In genomic region chr2:29261003-29261402, GRCh38 we compare ENCODE assay signal across 13 cellular contexts.
"Had no signal": no experiment of that assay in that cellular context is flagged by ENCODE, and none has a peak within 500 bp of the region (broad histone marks: within the 10 kb centered on the region; RNA-seq: fewer than 3 reads in every experiment).

No MANE protein-coding gene starts in this region.

- ATAC-seq: activated CD8-positive, alpha-beta T cell treated with anti-CD3 and anti-CD28 coated beads, Interleukin-2, amount 10 ng/mL, durations not matched to agents 7 days and 5 days; esophagus mucosa; left lobe of liver; mucosa of descending colon; naive thymus-derived CD8-positive, alpha-beta T cell; stimulated activated naive CD8-positive, alpha-beta T cell treated with anti-CD3 and anti-CD28 coated beads, Interleukin-15, amount 100 ng/mL, for 72 hours had no signal

- H3K4me3 Mint-ChIP-seq: activated CD4-positive, alpha-beta T cell treated with anti-CD3 and anti-CD28 coated beads, Interleukin-2, amount 10 ng/mL, durations not matched to agents 24 days and 14 days; activated CD8-positive, alpha-beta T cell treated with anti-CD3 and anti-CD28 coated beads, Interleukin-2, amount 10 ng/mL, durations not matched to agents 7 days and 5 days; naive thymus-derived CD8-positive, alpha-beta T cell; stimulated activated naive CD8-positive, alpha-beta T cell treated with anti-CD3 and anti-CD28 coated beads, Interleukin-15, amount 100 ng/mL, for 72 hours; type B pancreatic cell had no signal

- H3K9me3 Mint-ChIP-seq: activated CD4-positive, alpha-beta T cell treated with anti-CD3 and anti-CD28 coated beads, Interleukin-2, amount 10 ng/mL, durations not matched to agents 24 days and 14 days; type B pancreatic cell had no signal

- H3K4me1 Mint-ChIP-seq: activated CD4-positive, alpha-beta T cell treated with anti-CD3 and anti-CD28 coated beads, Interleukin-2, amount 10 ng/mL, durations not matched to agents 24 days and 14 days; naive thymus-derived CD8-positive, alpha-beta T cell; stimulated activated naive CD8-positive, alpha-beta T cell treated with anti-CD3 and anti-CD28 coated beads, Interleukin-15, amount 100 ng/mL, for 72 hours had no signal

- H3K36me3 Mint-ChIP-seq: type B pancreatic cell had no signal

- DNase-seq: activated CD4-positive, alpha-beta T cell treated with anti-CD3 and anti-CD28 coated beads, Interleukin-2, amount 10 ng/mL, durations not matched to agents 24 days and 14 days; activated CD4-positive, CD25-positive, alpha-beta regulatory T cell; activated CD8-positive, alpha-beta memory T cell treated with anti-CD3 and anti-CD28 coated beads, Interleukin-2, amount 50 U/mL, for 4 hours; activated CD8-positive, alpha-beta T cell treated with anti-CD3 and anti-CD28 coated beads, Interleukin-2, amount 10 ng/mL, durations not matched to agents 7 days and 5 days; activated naive CD4-positive, alpha-beta T cell treated with Interleukin-2 at 50 U/mL for 16 hours; mucosa of descending colon; naive thymus-derived CD8-positive, alpha-beta T cell; small intestine; stimulated activated CD4-positive, alpha-beta T cell treated with anti-CD3 and anti-CD28 coated beads, Interleukin-4, amount 100 ng/mL, for 24 hours; stimulated activated naive CD8-positive, alpha-beta T cell treated with anti-CD3 and anti-CD28 coated beads, Interleukin-15, amount 100 ng/mL, for 72 hours had no signal

- H3K27ac Mint-ChIP-seq: activated CD4-positive, alpha-beta T cell treated with anti-CD3 and anti-CD28 coated beads, Interleukin-2, amount 10 ng/mL, durations not matched to agents 24 days and 14 days; activated CD8-positive, alpha-beta T cell treated with anti-CD3 and anti-CD28 coated beads, Interleukin-2, amount 10 ng/mL, durations not matched to agents 7 days and 5 days; naive thymus-derived CD8-positive, alpha-beta T cell; type B pancreatic cell had no signal
